Comparison of ENCODE assay signal across 8 cellular contexts in genomic region chr11:118792642-118793124, GRCh38. TPM values are rescaled to one million over a fixed set of nuclear protein-coding genes. Genes with fewer than 3 reads are reported as not detected.
DNase-seq lines count a peak whose midpoint lies in the region; ATAC-seq and TF ChIP-seq lines count a peak whose summit lies in the region.

No MANE protein-coding gene starts in this region.

- peak; percentile 65 for ATAC-seq in GM19025 (IDR thresholded peaks at IDR 0.05; ENCODE audit: low read depth, unreplicated experiment)
- peak; percentile 57 for ATAC-seq in HG03342 (IDR thresholded peaks at IDR 0.05; ENCODE audit: unreplicated experiment)
- peak; percentile 64 for ATAC-seq in Panc1
- ATAC-seq in activated T-helper 17 cell treated with anti-CD3 and anti-CD28 coated beads, Interleukin-2, amount 50 U/mL, for 72 hours (replicated peaks): peak; percentile 80
- peak; percentile 65 for ATAC-seq in naive thymus-derived CD4-positive, alpha-beta T cell

- no peaks in the 10 kb centered on the region for H3K9me3 Mint-ChIP-seq in activated T-helper 17 cell treated with anti-CD3 and anti-CD28 coated beads, Interleukin-2, amount 50 U/mL, for 72 hours
- peaks cover 0 to 2% (median 0%) of the 10 kb centered on the region in 11 donors for H3K9me3 Mint-ChIP-seq in naive thymus-derived CD4-positive, alpha-beta T cell

- TF ChIP-seq CTCF in Panc1 (IDR thresholded peaks at IDR 0.05): no peak

- DNase-seq in Ammon's horn (ENCODE audit: low spot score) (peak; percentile 88), Panc1 (ENCODE audit: low read depth, low spot score) (no peak), fibroblast of peridontal ligament (ENCODE audit: extremely low read depth) (peak; percentile 91)
- DNase-seq in naive thymus-derived CD4-positive, alpha-beta T cell: peak; percentile 16 to 73 (median 69)
- DNase-seq in stimulated activated naive CD4-positive, alpha-beta T cell (lab: John Stamatoyannopoulos, UW): peak; percentile 25 to 75 (median 64)

- peaks cover 17% of the 10 kb centered on the region for H3K4me1 ChIP-seq in Panc1 (ENCODE audit: control insufficient read depth, insufficient read depth, low read length)
- H3K4me1 ChIP-seq in naive thymus-derived CD4-positive, alpha-beta T cell (ENCODE audit: control insufficient read depth in 2 of 2, insufficient read depth in 2 of 2, low read length in 2 of 2): peaks cover 8 to 13% of the 10 kb centered on the region in 2 donors

- peak overlapping the region; percentile 99 for H3K27ac ChIP-seq in Panc1 (ENCODE audit: low read length)
- H3K27ac ChIP-seq in naive thymus-derived CD4-positive, alpha-beta T cell (ENCODE audit: low read depth, low read length): peak overlapping the region; percentile 99

- no peaks in the 10 kb centered on the region for H3K9me3 ChIP-seq in Panc1 (ENCODE audit: control insufficient read depth, insufficient read depth, low read depth, low read length)
- H3K9me3 ChIP-seq in naive thymus-derived CD4-positive, alpha-beta T cell (ENCODE audit: control insufficient read depth in 2 of 3, low read length in 3 of 3): no peaks in the 10 kb centered on the region

- POLR2A ChIA-PET in Panc1 (lab: Charles Lee): interaction anchor here (0.5 to 1.1 kb wide), 6 partner anchors 23 to 1527 kb away, joined by 4 to 17 read pairs (median 8); partner anchors contain the start of gene DPAGT1
- POLR2A ChIA-PET in naive thymus-derived CD4-positive, alpha-beta T cell (lab: Charles Lee): interaction anchor here (0.7 to 10.6 kb wide), 25 partner anchors 8 to 323 kb away, joined by 3 to 437 read pairs (median 9); partner anchors contain the start of gene CENATAC

- H3K4me3 ChIP-seq in Panc1 (ENCODE audit: low read depth in 2 of 2, low read length in 2 of 2): peak overlapping the region; percentile 77 to 91
- peak overlapping the region; percentile 78 for H3K4me3 ChIP-seq in naive thymus-derived CD4-positive, alpha-beta T cell (ENCODE audit: low read length)

- H3K27me3 ChIP-seq in Panc1 (ENCODE audit: control insufficient read depth, insufficient read depth, low read length): no peaks in the 10 kb centered on the region
- H3K27me3 ChIP-seq in naive thymus-derived CD4-positive, alpha-beta T cell (ENCODE audit: control insufficient read depth in 2 of 2, insufficient read depth in 2 of 2, low read length in 2 of 2): no peaks in the 10 kb centered on the region

- H3K4me1 Mint-ChIP-seq in activated T-helper 17 cell treated with anti-CD3 and anti-CD28 coated beads, Interleukin-2, amount 50 U/mL, for 72 hours: no peaks in the 10 kb centered on the region
- H3K4me1 Mint-ChIP-seq in naive thymus-derived CD4-positive, alpha-beta T cell: peaks cover 14 to 30% (median 20%) of the 10 kb centered on the region in 7 donors

- no peaks in the 10 kb centered on the region for H3K27me3 Mint-ChIP-seq in activated T-helper 17 cell treated with anti-CD3 and anti-CD28 coated beads, Interleukin-2, amount 50 U/mL, for 72 hours
- no peaks in the 10 kb centered on the region for H3K27me3 Mint-ChIP-seq in naive thymus-derived CD4-positive, alpha-beta T cell

- intact Hi-C loops in Panc1 (cut with micrococcal nuclease; ENCODE audit: unreplicated experiment): no loop called here
- intact Hi-C loops in naive thymus-derived CD4-positive, alpha-beta T cell (cut with micrococcal nuclease): loop anchor here in 1 of 2 donors (5.0 kb wide), 3 partner anchors 120 to 310 kb away; partner anchors contain the start of genes CENATAC and DPAGT1

- in situ Hi-C loops in Panc1 (cut with HindIII; ENCODE audit: low pct_unique_long_range_greater_than_20kb, low sequenced_read_pairs): loop anchor here (5.0 kb wide), 1 partner anchor 225 kb away; the partner anchor contains the start of genes RPS25 and TRAPPC4

- peak overlapping the region; percentile 99 for H3K27ac Mint-ChIP-seq in activated T-helper 17 cell treated with anti-CD3 and anti-CD28 coated beads, Interleukin-2, amount 50 U/mL, for 72 hours
- H3K27ac Mint-ChIP-seq in naive thymus-derived CD4-positive, alpha-beta T cell: peak overlapping the region; percentile 95 to 100 (median 99)

- peaks cover 41% of the 10 kb centered on the region for H3K36me3 Mint-ChIP-seq in activated T-helper 17 cell treated with anti-CD3 and anti-CD28 coated beads, Interleukin-2, amount 50 U/mL, for 72 hours (ENCODE audit: low read depth)
- peaks cover 3 to 13% (median 7%) of the 10 kb centered on the region in 5 donors for H3K36me3 Mint-ChIP-seq in naive thymus-derived CD4-positive, alpha-beta T cell

- H3K4me3 Mint-ChIP-seq in activated T-helper 17 cell treated with anti-CD3 and anti-CD28 coated beads, Interleukin-2, amount 50 U/mL, for 72 hours: peak overlapping the region; percentile 91
- H3K4me3 Mint-ChIP-seq in naive thymus-derived CD4-positive, alpha-beta T cell: peak overlapping the region; percentile 92 to 100 (median 98)

- CTCF ChIA-PET in Panc1 (lab: Charles Lee): interaction anchor here (0.6 to 1.1 kb wide), 3 partner anchors 8 to 125 kb away, joined by 3 to 9 read pairs (median 3); no protein-coding TSS in a partner anchor
- CTCF ChIA-PET in naive thymus-derived CD4-positive, alpha-beta T cell (lab: Charles Lee): interaction anchor here (0.6 to 6.5 kb wide), 17 partner anchors 9 to 795 kb away, joined by 3 to 68 read pairs (median 3); partner anchors contain the start of gene KMT2A

- TSS peak; percentile 88 for BruUV-seq in Panc1 (replicated peaks; lab: Mats Ljungman, UMichigan)

- H3K36me3 ChIP-seq in Panc1 (ENCODE audit: control insufficient read depth, insufficient read depth, low read length): peaks cover 5% of the 10 kb centered on the region; the same call in 1 of the 2 replicates
- peaks cover 0 to 21% (median 0%) of the 10 kb centered on the region in 3 experiments for H3K36me3 ChIP-seq in naive thymus-derived CD4-positive, alpha-beta T cell (ENCODE audit: control insufficient read depth in 2 of 3, insufficient read depth in 3 of 3, low read length in 3 of 3)

RNA-seq across cellular contexts. Expression of gene DDX6, which starts 1.7 kb away (rescaled TPM):
- 155 TPM for total RNA-seq in Panc1 (2021; ENCODE audit: unreplicated experiment)
- 35.7 TPM for polyA plus RNA-seq in Panc1 (2012; ENCODE audit: insufficient read length)
- 100 to 1,000 TPM; 149 to 209 TPM for total RNA-seq in activated T-helper 17 cell treated with anti-CD3 and anti-CD28 coated beads, Interleukin-2, amount 50 U/mL, for 72 hours
- 100 to 1,000 TPM; 154 to 346 (median 272) TPM for total RNA-seq in naive thymus-derived CD4-positive, alpha-beta T cell
- polyA plus RNA-seq in naive thymus-derived CD4-positive, alpha-beta T cell: 100 to 1,000 TPM; 118 to 142 TPM
